11 cellular contexts compared by ENCODE assay signal in the genomic region with DNA sequence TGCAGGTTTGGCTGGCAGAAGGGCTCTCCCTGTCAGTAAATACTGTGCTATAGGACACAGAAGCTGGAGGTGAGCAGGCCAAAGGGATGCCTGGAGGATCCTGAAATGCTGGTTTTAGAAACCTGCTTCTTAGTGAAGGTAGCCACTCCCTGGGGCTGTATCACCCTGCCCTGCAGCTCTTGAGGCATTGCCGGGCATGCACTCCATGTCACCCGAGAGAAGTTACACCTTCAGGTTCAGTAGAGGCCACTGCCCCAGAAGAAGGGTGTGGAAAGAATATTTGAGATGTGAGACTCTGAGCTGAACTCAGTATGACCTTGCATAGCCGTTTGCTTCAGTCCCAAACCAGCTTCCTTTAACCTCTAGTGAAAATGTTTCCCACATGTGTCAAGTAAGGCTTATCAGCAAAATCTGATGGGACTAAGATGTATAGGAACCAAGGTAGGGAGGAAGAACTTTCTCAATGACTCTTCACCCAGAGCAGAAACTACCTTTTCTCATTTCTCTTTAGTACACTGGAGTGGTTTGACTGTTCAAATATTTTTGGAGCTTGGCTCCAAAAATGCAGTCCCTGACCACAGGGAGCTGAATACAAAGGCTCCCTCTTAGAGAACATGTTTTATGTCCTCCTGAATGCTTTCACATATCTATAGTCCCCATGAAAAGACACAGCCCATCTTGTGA.
A peak's percentile ranks its signal among the peaks of the same experiment; 100 is the strongest.
DNase-seq lines count a peak whose midpoint lies in the region; ATAC-seq, FAIRE-seq and TF ChIP-seq lines count a peak whose summit lies in the region.
"Had no signal": no experiment of that assay in that cellular context is flagged by ENCODE, and none has a peak within 500 bp of the region (broad histone marks: within the 10 kb centered on the region; RNA-seq: fewer than 3 reads in every experiment).

No MANE protein-coding gene starts in this region.

- peak; percentile 5 for ATAC-seq in CD8-positive, alpha-beta T cell
- ATAC-seq in GM18870 (IDR thresholded peaks at IDR 0.05; ENCODE audit: unreplicated experiment) (peak; percentile 66), HG03196 (IDR thresholded peaks at IDR 0.05; ENCODE audit: unreplicated experiment) (peak; percentile 40), esophagus mucosa (peak; percentile 98), HG03135 (IDR thresholded peaks at IDR 0.05; ENCODE audit: unreplicated experiment) (no peak)

- no peak for FAIRE-seq in D721Med (lab: Jason Lieb, UNC)

- peaks cover 2% of the 10 kb centered on the region for H3K36me3 Mint-ChIP-seq in CD8-positive, alpha-beta T cell

- peaks cover 5% of the 10 kb centered on the region for H3K9me3 ChIP-seq in CD8-positive, alpha-beta T cell (ENCODE audit: low read length)

- H3K36me3 ChIP-seq in CD8-positive, alpha-beta T cell (ENCODE audit: insufficient read depth, low read length), result no peaks in the 10 kb centered on the region

- H3K4me3 ChIP-seq in CD8-positive, alpha-beta T cell (ENCODE audit: low read depth, low read length), result no peak overlapping the region
- H3K4me3 ChIP-seq: lung had no signal

- H3K4me3 Mint-ChIP-seq in CD8-positive, alpha-beta T cell, result peak overlapping the region; percentile 13
- H3K4me3 Mint-ChIP-seq: endodermal cell had no signal

- POLR2A ChIA-PET in CD8-positive, alpha-beta T cell (lab: Charles Lee), result interaction anchor here (0.6 to 2.1 kb wide), 12 partner anchors 9 to 169 kb away, joined by 3 to 14 read pairs (median 6); a partner anchor contains a TSS

- peaks cover 40% of the 10 kb centered on the region for H3K4me1 ChIP-seq in CD8-positive, alpha-beta T cell (ENCODE audit: insufficient read depth, low read length)

- H3K4me1 Mint-ChIP-seq in CD8-positive, alpha-beta T cell (ENCODE audit: low read depth), result peaks cover 45% of the 10 kb centered on the region
- H3K4me1 Mint-ChIP-seq: endodermal cell had no signal

- DNase-seq in CD8-positive, alpha-beta T cell, result no peak
- DNase-seq in D721Med (ENCODE audit: insufficient read length, low spot score) (no peak), HK-2 (ENCODE audit: unreplicated experiment) (no peak)
- no peak for DNase-seq in stimulated activated naive CD4-positive, alpha-beta T cell treated with Interleukin-2 at 50 U/mL for 16 hours (lab: John Stamatoyannopoulos, UW)
- DNase-seq: endodermal cell, NCI-H524 had no signal

- H3K27me3 Mint-ChIP-seq in CD8-positive, alpha-beta T cell (ENCODE audit: low read depth), result no peaks in the 10 kb centered on the region

- H3K9me3 Mint-ChIP-seq in CD8-positive, alpha-beta T cell, result peaks cover 9% of the 10 kb centered on the region

- intact Hi-C loops in CD8-positive, alpha-beta T cell (cut with DNase I, micrococcal nuclease), result loop anchor here (1.0 to 5.0 kb wide), 7 partner anchors 15 to 166 kb away; no protein-coding TSS in a partner anchor

- peak overlapping the region; percentile 23 for H3K27ac ChIP-seq in CD8-positive, alpha-beta T cell (ENCODE audit: low read depth, low read length)

- no peak for TF ChIP-seq CTCF in CD8-positive, alpha-beta T cell (IDR thresholded peaks at IDR 0.05)
- no peak for TF ChIP-seq CTCF in D721Med (IDR thresholded peaks at IDR 0.05; ENCODE audit: insufficient read depth, missing control alignments)

- no peaks in the 10 kb centered on the region for H3K27me3 ChIP-seq in CD8-positive, alpha-beta T cell (ENCODE audit: insufficient read depth, low read length)

- H3K27ac Mint-ChIP-seq in CD8-positive, alpha-beta T cell, result peak overlapping the region; percentile 80
- H3K27ac Mint-ChIP-seq: endodermal cell had no signal

- CTCF ChIA-PET in CD8-positive, alpha-beta T cell (lab: Charles Lee), result interaction anchor here (0.6 to 1.9 kb wide), 15 partner anchors 14 to 455 kb away, joined by 3 to 12 read pairs (median 3); a partner anchor contains a TSS
